In genomic region chr13:29171244-29171643, GRCh38 we compare ENCODE assay signal across 25 cellular contexts.
"Had no signal": no experiment of that assay in that cellular context is flagged by ENCODE, and none has a peak within 500 bp of the region (broad histone marks: within the 10 kb centered on the region; RNA-seq: fewer than 3 reads in every experiment).

No MANE protein-coding gene starts in this region.

- FAIRE-seq: islet of Langerhans, keratinocyte had no signal

- H3K4me3 ChIP-seq: esophagus squamous epithelium, gastrocnemius medialis, heart right ventricle, left lung, lower lobe of right lung, mucosa of descending colon had no signal

- H3K36me3 ChIP-seq: esophagus squamous epithelium, gastrocnemius medialis, heart right ventricle, left lung, lower lobe of right lung had no signal

- H3K4me1 ChIP-seq: esophagus squamous epithelium, gastrocnemius medialis, left lung, lower lobe of right lung had no signal

- H3K27me3 ChIP-seq: esophagus squamous epithelium, gastrocnemius medialis, heart right ventricle, left lung had no signal

- ATAC-seq: effector memory CD8-positive, alpha-beta T cell; esophagus mucosa; gastrocnemius medialis; left cardiac atrium; left lung; lower lobe of right lung; mucosa of descending colon; naive thymus-derived CD8-positive, alpha-beta T cell had no signal

- H3K27ac ChIP-seq: epithelial cell of prostate, esophagus squamous epithelium, gastrocnemius medialis, left lung, lower lobe of right lung had no signal

- DNase-seq: cortex of kidney; effector CD8-positive, alpha-beta T cell; effector memory CD8-positive, alpha-beta T cell; endodermal cell; erythroblast; esophagus squamous epithelium; foreskin fibroblast; foreskin melanocyte; gastrocnemius medialis; glutamatergic neuron; head of caudate nucleus; heart right ventricle; hippocampal formation; left cardiac atrium; left lung; left ventricle myocardium superior; lower lobe of right lung; mesenchymal stem cell; mucosa of descending colon; naive B cell; naive thymus-derived CD8-positive, alpha-beta T cell had no signal

- H3K9me3 ChIP-seq: esophagus squamous epithelium, gastrocnemius medialis, heart right ventricle, left lung, lower lobe of right lung had no signal
